8 cellular contexts compared by ENCODE assay signal in genomic region chr3:72255736-72256559, GRCh38.
DNase-seq lines count a peak whose midpoint lies in the region; ATAC-seq, FAIRE-seq and TF ChIP-seq lines count a peak whose summit lies in the region.

No MANE protein-coding gene starts in this region.

- no peaks in the 10 kb centered on the region for H3K36me3 ChIP-seq in body of pancreas (replicated peaks in 1 of 2; ENCODE audit: insufficient read depth in 1 of 2, low read depth in 2 of 2)
- H3K36me3 ChIP-seq in right lobe of liver, result no peaks in the 10 kb centered on the region
- H3K36me3 ChIP-seq in uterus, result no peaks in the 10 kb centered on the region

- FAIRE-seq in GM12892 (lab: Jason Lieb, UNC), result no peak

- H3K27me3 ChIP-seq in body of pancreas (no peaks in the 10 kb centered on the region), right lobe of liver (no peaks in the 10 kb centered on the region), uterus (no peaks in the 10 kb centered on the region)

- H3K4me1 ChIP-seq in body of pancreas, result peaks cover 18% of the 10 kb centered on the region
- H3K4me1 ChIP-seq in right lobe of liver, result peaks cover 0 to 20% (median 6%) of the 10 kb centered on the region in 4 donors
- H3K4me1 ChIP-seq in uterus, result peaks cover 0 to 12% of the 10 kb centered on the region in 2 donors

- no peak overlapping the region for H3K4me3 ChIP-seq in body of pancreas
- H3K4me3 ChIP-seq in right lobe of liver, result no peak overlapping the region
- H3K4me3 ChIP-seq in uterus, result no peak overlapping the region

- H3K9me3 ChIP-seq in body of pancreas (no peaks in the 10 kb centered on the region), right lobe of liver (no peaks in the 10 kb centered on the region), uterus (no peaks in the 10 kb centered on the region)

- ATAC-seq in body of pancreas (peak; percentile 82), right lobe of liver (peak; percentile 89 to 93 (median 90))

- 32 to 42% methylated on average over 14 of the region's 14 CpGs for WGBS in body of pancreas, 2 donors
- 61% methylated on average over 11 of the region's 14 CpGs for WGBS in right lobe of liver (ENCODE audit: insufficient coverage, low coverage, low lambda C conversion rate, missing lambda C conversion rate)

- peak overlapping the region in 3 of 4 donors; percentile 29 to 58 (median 57) for H3K27ac ChIP-seq in body of pancreas
- peak overlapping the region in 1 of 3 donors; percentile 21 for H3K27ac ChIP-seq in right lobe of liver
- peak overlapping the region; percentile 42 to 46 for H3K27ac ChIP-seq in uterus

- DNase-seq in activated CD4-positive, alpha-beta T cell treated with anti-CD3 and anti-CD28 coated beads for 48 hours, result peak; percentile 31
- DNase-seq in activated CD4-positive, alpha-beta T cell treated with anti-CD3 and anti-CD28 coated beads, Interleukin-2, amount 50 U/mL, for 48 hours, result no peak
- DNase-seq in NCI-H2171 treated with DMSO at 0.1 percent for 48 hours (lab: John Stamatoyannopoulos, UW) (peak; percentile 90), body of pancreas (peak; percentile 52 to 82 (median 76)), right lobe of liver (peak; percentile 73 to 89 (median 78)), uterus (peak; percentile 44 to 62), OCI-M2 (lab: John Stamatoyannopoulos, UW; ENCODE audit: unreplicated experiment) (no peak), GM12892 (ENCODE audit: insufficient read length) (no peak)

- TF ChIP-seq POLR2A in body of pancreas (IDR thresholded peaks at IDR 0.05), result no peak
- TF ChIP-seq POLR2A in right lobe of liver (IDR thresholded peaks at IDR 0.05), result no peak
- TF ChIP-seq POLR2A in uterus (IDR thresholded peaks at IDR 0.05), result no peak
- no peak for TF ChIP-seq POLR2A in GM12892 (IDR thresholded peaks at IDR 0.05; ENCODE audit: low read depth, low read length)

- TF ChIP-seq CTCF in body of pancreas (IDR thresholded peaks at IDR 0.05) (peak in 3 of 7 experiments; percentile 24 to 38 (median 25)), right lobe of liver (IDR thresholded peaks at IDR 0.05) (peak in 3 of 4 donors; percentile 10 to 33 (median 11)), uterus (IDR thresholded peaks at IDR 0.05) (peak in 1 of 4 experiments; percentile 5)

- intact Hi-C loops in body of pancreas (cut with DNase I), result no loop called here
- intact Hi-C loops in right lobe of liver (cut with DNase I), result no loop called here
- intact Hi-C loops in uterus (cut with DNase I; ENCODE audit: low total_unique reads), result no loop called here

Comparison
In these comparisons a context has a peak if more than half of its experiments do, and no peak if none do; other contexts are left out.
1. DNase-seq: peak in activated CD4-positive, alpha-beta T cell treated with anti-CD3 and anti-CD28 coated beads for 48 hours (single experiment), NCI-H2171 treated with DMSO at 0.1 percent for 48 hours (single experiment), body of pancreas (4 of 4), right lobe of liver (3 of 3) and uterus (2 of 2); none in activated CD4-positive, alpha-beta T cell treated with anti-CD3 and anti-CD28 coated beads, Interleukin-2, amount 50 U/mL, for 48 hours (0 of 2), OCI-M2 (single experiment) and GM12892 (single experiment).